ENCODE assay signal across 8 cellular contexts in the genomic region with DNA sequence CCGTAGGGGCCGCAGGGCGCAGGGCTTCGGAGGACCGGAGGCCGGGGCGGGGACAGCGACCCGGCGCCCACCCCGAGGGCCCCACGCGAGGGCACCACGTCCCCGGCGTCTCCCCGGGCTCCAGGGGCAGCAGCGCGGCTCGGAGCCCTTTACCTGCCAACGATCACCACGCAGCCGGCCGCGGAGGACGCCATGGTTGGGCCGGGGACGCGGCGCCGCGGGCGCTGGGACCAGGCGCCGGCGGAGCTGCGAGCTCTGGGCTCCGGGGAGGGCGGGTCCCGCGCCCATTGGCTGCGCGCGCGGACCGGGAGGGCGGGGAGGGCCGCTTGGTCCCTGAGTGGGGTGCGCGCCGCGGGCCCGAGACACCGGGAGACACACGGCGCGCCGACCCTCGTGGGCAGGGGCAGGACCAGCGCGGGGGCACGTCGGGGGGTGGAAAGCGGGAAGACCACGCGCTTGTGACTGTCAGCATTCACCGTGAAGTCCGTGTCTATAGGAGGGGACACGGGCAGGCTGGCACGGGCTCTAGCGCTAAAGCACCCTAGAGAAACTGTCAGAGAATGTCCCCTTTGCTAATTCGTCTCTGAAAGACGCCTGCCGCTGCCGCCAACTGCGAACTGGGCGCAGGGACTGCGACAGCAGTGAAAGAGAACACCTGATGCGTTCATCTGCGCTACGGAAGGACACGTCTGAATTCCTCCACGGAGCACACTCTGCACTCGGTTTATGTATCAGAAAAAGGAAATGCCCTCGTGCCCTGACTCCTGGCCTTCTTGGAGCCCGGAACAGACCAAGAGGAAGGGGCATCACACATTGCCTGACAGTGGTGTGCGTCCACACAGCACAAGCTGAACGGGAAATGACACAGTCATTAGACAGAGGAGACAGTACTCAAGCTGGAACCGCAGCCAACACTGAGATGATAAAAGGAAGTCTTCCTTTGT. TPM values are rescaled to one million over a fixed set of nuclear protein-coding genes. Genes with fewer than 3 reads are reported as not detected.
DNase-seq lines count a peak whose midpoint lies in the region; ATAC-seq, FAIRE-seq and TF ChIP-seq lines count a peak whose summit lies in the region.

Gene CRYL1 (minus strand): TSS at position 257 of the 944 bp plus-strand sequence. CDS start 63 bp downstream, at position 194.

- no peaks in the 10 kb centered on the region for H3K4me1 Mint-ChIP-seq in astrocyte (ENCODE audit: low read depth, unreplicated experiment)

- intact Hi-C loops in aorta (cut with DNase I) = loop anchor here (5.0 kb wide), 1 partner anchor 41 kb away; the partner anchor contains the start of gene IFT88 (in 2 of the 2)

- H3K9ac ChIP-seq in astrocyte (ENCODE audit: low read length) = peak within 1 kb of the TSS; percentile 81

- H3K9me3 ChIP-seq in astrocyte (ENCODE audit: insufficient read depth, low read depth, low read length) = no peaks in the 10 kb centered on the region
- no peaks in the 10 kb centered on the region for H3K9me3 ChIP-seq in hepatocyte (ENCODE audit: low read depth)
- no peaks in the 10 kb centered on the region for H3K9me3 ChIP-seq in aorta (ENCODE audit: control insufficient read depth, low read length)

- H3K36me3 Mint-ChIP-seq in astrocyte (ENCODE audit: low read depth, unreplicated experiment) = no peaks in the 10 kb centered on the region

- H3K36me3 ChIP-seq in astrocyte (ENCODE audit: insufficient read depth, low read length) = no peaks in the 10 kb centered on the region
- no peaks in the 10 kb centered on the region for H3K36me3 ChIP-seq in hepatocyte (replicated peaks; ENCODE audit: insufficient read depth, low read depth)
- H3K36me3 ChIP-seq in aorta (ENCODE audit: control insufficient read depth in 1 of 2, insufficient read depth in 2 of 2, low read length in 1 of 2) = no peaks in the 10 kb centered on the region

- H3K79me2 ChIP-seq in astrocyte (ENCODE audit: insufficient read depth, low read length) (no peaks in the 10 kb centered on the region), hepatocyte (peaks cover 33% of the 10 kb centered on the region)

- H3K4me3 ChIP-seq in astrocyte (ENCODE audit: insufficient read depth, low read depth, low read length) (peak within 1 kb of the TSS; percentile 84), hepatocyte (peak within 1 kb of the TSS; percentile 100), aorta (ENCODE audit: low read length in 2 of 2) (peak within 1 kb of the TSS; percentile 67 to 97)

- TF ChIP-seq POLR2A in GM12891 (IDR thresholded peaks at IDR 0.05; ENCODE audit: low read depth, low read length) = peak; percentile 73

- peaks cover 2% of the 10 kb centered on the region for H3K9me3 Mint-ChIP-seq in astrocyte (ENCODE audit: unreplicated experiment)

- H3K27ac ChIP-seq in astrocyte (ENCODE audit: low read depth, low read length) = peak within 1 kb of the TSS; percentile 62
- peak within 1 kb of the TSS; percentile 81 for H3K27ac ChIP-seq in hepatocyte
- peak within 1 kb of the TSS in 1 of 2 donors; percentile 64 for H3K27ac ChIP-seq in aorta (ENCODE audit: low read depth in 1 of 2, low read length in 2 of 2)

- under 1% methylated on average over 38 of the region's 89 CpGs for WGBS in hepatocyte (ENCODE audit: low lambda C conversion rate, missing lambda C conversion rate)
- WGBS in aorta, 2 donors = 0 to 1% methylated on average over 64 to 89 of the region's 89 CpGs

- DNase-seq in GM12891 (ENCODE audit: insufficient read length, low spot score) (peak; percentile 57), NCI-H1105 treated with DMSO at 0.1 percent for 48 hours (lab: John Stamatoyannopoulos, UW) (peak; percentile 44), T-helper 9 cell (peak; percentile 55), astrocyte (ENCODE audit: low read depth) (peak; percentile 52), hepatocyte (ENCODE audit: low spot score) (peak; percentile 85), retina (peak; percentile 79), aorta (peak; percentile 89 to 93)

- TF ChIP-seq CTCF in astrocyte (IDR thresholded peaks at IDR 0.05; ENCODE audit: insufficient read depth, low read depth, low read length) (no peak), hepatocyte (IDR thresholded peaks at IDR 0.05; ENCODE audit: poor library complexity) (no peak)

- no peaks in the 10 kb centered on the region for H3K27me3 ChIP-seq in astrocyte (ENCODE audit: insufficient read depth, low read length)
- H3K27me3 ChIP-seq in hepatocyte = no peaks in the 10 kb centered on the region
- H3K27me3 ChIP-seq in aorta (ENCODE audit: control insufficient read depth in 1 of 2, insufficient read depth in 2 of 2, low read length in 1 of 2) = no peaks in the 10 kb centered on the region

- peak; percentile 93 for FAIRE-seq in GM12891 (lab: Jason Lieb, UNC)
- FAIRE-seq in astrocyte (lab: Jason Lieb, UNC) = no peak

- no peaks in the 10 kb centered on the region for H3K9me2 ChIP-seq in hepatocyte (replicated peaks; ENCODE audit: insufficient read depth)

- ATAC-seq in HG02623 (IDR thresholded peaks at IDR 0.05; ENCODE audit: unreplicated experiment) (peak; percentile 81), aorta (ENCODE audit: low FRiP score) (peak; percentile 95)

- H3K4me1 ChIP-seq in astrocyte (ENCODE audit: insufficient read depth, low read length) (peaks cover 12% of the 10 kb centered on the region), hepatocyte (ENCODE audit: insufficient read depth) (peaks cover 20% of the 10 kb centered on the region), aorta (ENCODE audit: control insufficient read depth in 1 of 2, insufficient read depth in 2 of 2, low read length in 2 of 2) (no peaks in the 10 kb centered on the region)

- H3K4me3 Mint-ChIP-seq in astrocyte (ENCODE audit: unreplicated experiment) = peak within 1 kb of the TSS; percentile 86

- peak within 1 kb of the TSS; percentile 99 for H2AFZ ChIP-seq in astrocyte (ENCODE audit: low read depth, low read length)
- H2AFZ ChIP-seq in hepatocyte = peak within 1 kb of the TSS; percentile 100

- H4K20me1 ChIP-seq in astrocyte (ENCODE audit: insufficient read depth, low read length) = no peaks in the 10 kb centered on the region
- no peaks in the 10 kb centered on the region for H4K20me1 ChIP-seq in hepatocyte (ENCODE audit: insufficient read depth, poor library complexity, severe bottlenecking)

- H3K4me2 ChIP-seq in astrocyte (ENCODE audit: low read length) = peak within 1 kb of the TSS; percentile 99
- H3K4me2 ChIP-seq in hepatocyte = peak within 1 kb of the TSS; percentile 88

- no peak within 1 kb of the TSS for H3K27ac Mint-ChIP-seq in astrocyte (ENCODE audit: unreplicated experiment)

- H3K27me3 Mint-ChIP-seq in astrocyte (ENCODE audit: low read depth, unreplicated experiment) = peaks cover 10% of the 10 kb centered on the region

TF ChIP-seq in GM12891, 5 proteins besides CTCF, POLR2A, EP300 and RAD21:
- TF ChIP-seq POU2F2 (IDR thresholded peaks at IDR 0.05; ENCODE audit: low read depth, low read length) (0 out of 2 replicates have a peak, but pooled peaks have one; percentile 44), TAF1 (IDR thresholded peaks at IDR 0.05; ENCODE audit: low read depth, low read length) (peak; percentile 30; the same call in 1 of the 2 replicates), PAX5 (IDR thresholded peaks at IDR 0.05; ENCODE audit: insufficient read depth, low read length, severe bottlenecking) (no peak), SPI1 (IDR thresholded peaks at IDR 0.05; ENCODE audit: low read depth, low read length) (peak; percentile 35; the same call in 1 of the 2 replicates), POLR2AphosphoS5 (IDR thresholded peaks at IDR 0.05; ENCODE audit: low read depth, low read length) (peak; percentile 27; the same call in 1 of the 2 replicates)

RNA-seq across cellular contexts. Expression of gene CRYL1, which starts in this region (rescaled TPM):
- polyA plus RNA-seq in GM12891 (2012; ENCODE audit: low read depth, missing spikeins) = 29.6 TPM
- total RNA-seq in astrocyte (3.7 and 4.0 TPM in 2 replicates), hepatocyte (64.4 and 66.2 TPM in 2 replicates), aorta (10 to 100 TPM; 29.5 to 41.4 TPM)
- polyA plus RNA-seq in hepatocyte (52.6 and 65.5 TPM in 2 replicates), aorta (10 to 100 TPM; 21.9 to 72.1 TPM)
